Comparison of ENCODE assay signal across 1 cellular context in genomic region chr1:32335619-32335950, GRCh38.
TF ChIP-seq lines count a peak whose summit lies in the region.

No MANE protein-coding gene starts in this region.

TF ChIP-seq in H1, 55 proteins besides CTCF, POLR2A, EP300 and RAD21:
- TF ChIP-seq SP4 (IDR thresholded peaks at IDR 0.05; ENCODE audit: low read length) (no peak), HDAC6 (IDR thresholded peaks at IDR 0.05; ENCODE audit: low read depth, low read length) (no peak), SIX5 (IDR thresholded peaks at IDR 0.05; ENCODE audit: low read depth, low read length) (no peak), SAP30 (IDR thresholded peaks at IDR 0.05; ENCODE audit: insufficient read depth, insufficient replicate concordance, low read length) (no peak), ZNF274 (IDR thresholded peaks at IDR 0.05; ENCODE audit: borderline replicate concordance, extremely low read depth, low read length) (no peak), EGR1 (IDR thresholded peaks at IDR 0.05; ENCODE audit: borderline replicate concordance, low read depth, low read length) (no peak), USF2 (IDR thresholded peaks at IDR 0.05; ENCODE audit: low read length) (no peak)
- TF ChIP-seq, protein P1, sequence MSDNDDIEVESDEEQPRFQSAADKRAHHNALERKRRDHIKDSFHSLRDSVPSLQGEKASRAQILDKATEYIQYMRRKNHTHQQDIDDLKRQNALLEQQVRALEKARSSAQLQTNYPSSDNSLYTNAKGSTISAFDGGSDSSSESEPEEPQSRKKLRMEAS (IDR thresholded peaks at IDR 0.05), result peak; percentile 47; the same call in 1 of the 2 replicates
